ENCODE assay signal across 23 cellular contexts in genomic region chr20:48839083-48839482, GRCh38. TPM values are rescaled to one million over a fixed set of nuclear protein-coding genes. Genes with fewer than 3 reads are reported as not detected.
DNase-seq lines count a peak whose midpoint lies in the region; ATAC-seq and TF ChIP-seq lines count a peak whose summit lies in the region.
"Had no signal": no experiment of that assay in that cellular context is flagged by ENCODE, and none has a peak within 500 bp of the region (broad histone marks: within the 10 kb centered on the region; RNA-seq: fewer than 3 reads in every experiment).

No MANE protein-coding gene starts in this region.

- H3K4me3 ChIP-seq in OCI-LY3 (ENCODE audit: low read length) = no peak overlapping the region
- no peak overlapping the region for H3K4me3 ChIP-seq in lower leg skin (ENCODE audit: low read depth, poor library complexity, severe bottlenecking)
- H3K4me3 ChIP-seq: left ventricle myocardium inferior, suprapubic skin had no signal

- peaks cover 19 to 33% (median 22%) of the 10 kb centered on the region in 3 donors for H3K4me1 Mint-ChIP-seq in naive B cell

- H2AFZ ChIP-seq in OCI-LY3 (ENCODE audit: low read depth, low read length) = peak overlapping the region; percentile 40

- peak; percentile 59 for DNase-seq in CD1c-positive myeloid dendritic cell (ENCODE audit: extremely low spot score)
- DNase-seq in naive B cell = peak; percentile 20
- no peak for DNase-seq in activated CD4-positive, alpha-beta T cell treated with anti-CD3 and anti-CD28 coated beads, Interleukin-2, amount 50 U/mL, for 48 hours
- no peak for DNase-seq in lower leg skin (ENCODE audit: low spot score in 2 of 2)
- no peak for DNase-seq in GF-D8 (lab: John Stamatoyannopoulos, UW)
- DNase-seq: activated CD4-positive, alpha-beta memory T cell treated with anti-CD3 and anti-CD28 coated beads for 36 hours; activated effector memory CD4-positive, alpha-beta T cell treated with Interleukin-2 at 50 U/mL for 16 hours; CD4-positive, alpha-beta memory T cell; HCEC 1CT; IMR-90; left ventricle myocardium inferior; midbrain; NCI-H1417; NCI-H2081 treated with DMSO at 0.1 percent for 48 hours; small intestine; T-helper 9 cell had no signal

- ATAC-seq in HG02798 (IDR thresholded peaks at IDR 0.05; ENCODE audit: poor library complexity, unreplicated experiment) = peak; percentile 48
- ATAC-seq in naive B cell (ENCODE audit: low read depth in 2 of 2) = peak; percentile 69 to 83
- ATAC-seq: natural killer cell treated with Interleukin-12 subunit alpha and Interleukin-12 subunit beta and Interleukin-15 and Interleukin-18, amount 100 ng/mL, for 72 hours; SK-N-SH treated with all-trans-retinoic acid at 6 μM for 48 hours; stimulated activated effector memory CD8-positive, alpha-beta T cell treated with anti-CD3 and anti-CD28 coated beads, Interleukin-12 subunit alpha, Interleukin-12 subunit beta, amount 100 ng/mL, for 72 hours had no signal

- H3K4me3 Mint-ChIP-seq in naive B cell = peak overlapping the region in 7 of 8 donors; percentile 24 to 79 (median 70)
- H3K4me3 Mint-ChIP-seq: activated CD4-positive, alpha-beta memory T cell treated with anti-CD3 and anti-CD28 coated beads for 36 hours; CD4-positive, alpha-beta memory T cell; central memory CD8-positive, alpha-beta T cell; natural killer cell treated with Interleukin-12 subunit alpha and Interleukin-12 subunit beta and Interleukin-15 and Interleukin-18, amount 100 ng/mL, for 72 hours; stimulated activated effector memory CD8-positive, alpha-beta T cell treated with anti-CD3 and anti-CD28 coated beads, Interleukin-12 subunit alpha, Interleukin-12 subunit beta, amount 100 ng/mL, for 72 hours had no signal

- peak overlapping the region; percentile 72 to 94 (median 88) for H3K27ac Mint-ChIP-seq in naive B cell
- H3K27ac Mint-ChIP-seq: activated CD4-positive, alpha-beta memory T cell treated with anti-CD3 and anti-CD28 coated beads for 36 hours; stimulated activated effector memory CD8-positive, alpha-beta T cell treated with anti-CD3 and anti-CD28 coated beads, Interleukin-12 subunit alpha, Interleukin-12 subunit beta, amount 100 ng/mL, for 72 hours had no signal

- H3K27me3 ChIP-seq in OCI-LY3 (ENCODE audit: low read depth, low read length) = peaks cover 21% of the 10 kb centered on the region
- H3K27me3 ChIP-seq: suprapubic skin had no signal

- H3K4me1 ChIP-seq in OCI-LY3 (ENCODE audit: low read length) = peaks cover 34% of the 10 kb centered on the region
- H3K4me1 ChIP-seq: left ventricle myocardium inferior, suprapubic skin had no signal

- no peaks in the 10 kb centered on the region for H3K36me3 Mint-ChIP-seq in naive B cell
- H3K36me3 Mint-ChIP-seq: activated CD4-positive, alpha-beta memory T cell treated with anti-CD3 and anti-CD28 coated beads for 36 hours; CD4-positive, alpha-beta memory T cell; natural killer cell treated with Interleukin-12 subunit alpha and Interleukin-12 subunit beta and Interleukin-15 and Interleukin-18, amount 100 ng/mL, for 72 hours; stimulated activated effector memory CD8-positive, alpha-beta T cell treated with anti-CD3 and anti-CD28 coated beads, Interleukin-12 subunit alpha, Interleukin-12 subunit beta, amount 100 ng/mL, for 72 hours had no signal

- no peaks in the 10 kb centered on the region for H4K20me1 ChIP-seq in OCI-LY3 (ENCODE audit: insufficient read depth, low read length)

- peak overlapping the region; percentile 41 for H3K4me2 ChIP-seq in OCI-LY3 (ENCODE audit: low read length)

- no peak for TF ChIP-seq POLR2A in lower leg skin (IDR thresholded peaks at IDR 0.05)

- TF ChIP-seq CTCF in OCI-LY3 (IDR thresholded peaks at IDR 0.05; ENCODE audit: low read depth, low read length) (no peak), lower leg skin (IDR thresholded peaks at IDR 0.05) (no peak)

- no peaks in the 10 kb centered on the region for H3K36me3 ChIP-seq in OCI-LY3 (replicated peaks; ENCODE audit: low read depth, low read length)
- H3K36me3 ChIP-seq: left ventricle myocardium inferior, suprapubic skin had no signal

- H3K9ac ChIP-seq in OCI-LY3 (ENCODE audit: low read length) = no peak overlapping the region

- H3K9me3 Mint-ChIP-seq in naive B cell = no peaks in the 10 kb centered on the region
- H3K9me3 Mint-ChIP-seq: activated CD4-positive, alpha-beta memory T cell treated with anti-CD3 and anti-CD28 coated beads for 36 hours; CD4-positive, alpha-beta memory T cell; central memory CD8-positive, alpha-beta T cell; natural killer cell treated with Interleukin-12 subunit alpha and Interleukin-12 subunit beta and Interleukin-15 and Interleukin-18, amount 100 ng/mL, for 72 hours; stimulated activated effector memory CD8-positive, alpha-beta T cell treated with anti-CD3 and anti-CD28 coated beads, Interleukin-12 subunit alpha, Interleukin-12 subunit beta, amount 100 ng/mL, for 72 hours had no signal

- H3K79me2 ChIP-seq in OCI-LY3 (ENCODE audit: low read length) = no peaks in the 10 kb centered on the region

- 82 to 84% methylated on average over 2 of the region's 2 CpGs for WGBS in lower leg skin, 2 donors

- no peaks in the 10 kb centered on the region for H3K27me3 Mint-ChIP-seq in naive B cell
- H3K27me3 Mint-ChIP-seq: activated CD4-positive, alpha-beta memory T cell treated with anti-CD3 and anti-CD28 coated beads for 36 hours; CD4-positive, alpha-beta memory T cell; central memory CD8-positive, alpha-beta T cell had no signal

- H3K27ac ChIP-seq in OCI-LY3 (ENCODE audit: low read length) = no peak overlapping the region
- H3K27ac ChIP-seq: left ventricle myocardium inferior, suprapubic skin had no signal

- no peaks in the 10 kb centered on the region for H3K9me3 ChIP-seq in OCI-LY3 (ENCODE audit: insufficient read depth, low read length)
- H3K9me3 ChIP-seq: left ventricle myocardium inferior, suprapubic skin had no signal

- intact Hi-C loops in lower leg skin (cut with DNase I; ENCODE audit: low total_unique reads) = no loop called here

RNA-seq across cellular contexts. Expression of gene PREX1, which starts 11.3 kb away (rescaled TPM):
- 10 to 100 TPM; 13.3 to 37.5 (median 17.1) TPM for polyA plus RNA-seq in naive B cell (ENCODE audit: low read depth in 6 of 6)
- total RNA-seq in lower leg skin = 10 to 100 TPM in 1 of 4 donors, 1 to 10 TPM in 3; 5.4 to 18.6 (median 7.9) TPM

Comparison
In these comparisons a context has a peak if more than half of its experiments do, and no peak if none do; other contexts are left out.
1. DNase-seq: peak in CD1c-positive myeloid dendritic cell (single experiment) and naive B cell (single experiment); none in activated CD4-positive, alpha-beta T cell treated with anti-CD3 and anti-CD28 coated beads, Interleukin-2, amount 50 U/mL, for 48 hours (0 of 2), lower leg skin (0 of 2) and GF-D8 (single experiment).